In genomic region chr7:138154646-138155045, GRCh38 we compare ENCODE assay signal across 29 cellular contexts.
"Had no signal": no experiment of that assay in that cellular context is flagged by ENCODE, and none has a peak within 500 bp of the region (broad histone marks: within the 10 kb centered on the region; RNA-seq: fewer than 3 reads in every experiment).

No MANE protein-coding gene starts in this region.

- H3K27ac ChIP-seq: body of pancreas, breast epithelium, SJSA1, WERI-Rb-1 had no signal

- H3K4me3 ChIP-seq: body of pancreas, breast epithelium, SJSA1 had no signal

- H3K36me3 Mint-ChIP-seq: activated CD8-positive, alpha-beta memory T cell treated with anti-CD3 and anti-CD28 coated beads, Interleukin-2, amount 10 ng/mL, durations not matched to agents 7 days and 5 days; activated naive CD4-positive, alpha-beta T cell treated with anti-CD3 and anti-CD28 coated beads, Interleukin-2, amount 50 U/mL, for 24 hours; activated naive CD8-positive, alpha-beta T cell treated with anti-CD3 and anti-CD28 coated beads, Interleukin-2, amount 10 ng/mL, durations not matched to agents 7 days and 5 days had no signal

- FAIRE-seq: astrocyte had no signal

- H3K27me3 Mint-ChIP-seq: activated naive CD4-positive, alpha-beta T cell treated with anti-CD3 and anti-CD28 coated beads, Interleukin-2, amount 50 U/mL, for 24 hours; activated naive CD8-positive, alpha-beta T cell treated with anti-CD3 and anti-CD28 coated beads, Interleukin-2, amount 10 ng/mL, durations not matched to agents 7 days and 5 days had no signal

- H3K9me3 Mint-ChIP-seq: activated CD4-positive, alpha-beta memory T cell treated with anti-CD3 and anti-CD28 coated beads, Interleukin-2, amount 10 ng/mL, durations not matched to agents 7 days and 5 days; activated naive CD4-positive, alpha-beta T cell treated with anti-CD3 and anti-CD28 coated beads, Interleukin-2, amount 50 U/mL, for 24 hours; activated naive CD8-positive, alpha-beta T cell treated with anti-CD3 and anti-CD28 coated beads, Interleukin-2, amount 10 ng/mL, durations not matched to agents 7 days and 5 days had no signal

- H3K9me3 ChIP-seq: body of pancreas, breast epithelium, SJSA1 had no signal

- H3K36me3 ChIP-seq: breast epithelium, SJSA1, WERI-Rb-1 had no signal

- H3K4me1 Mint-ChIP-seq: activated CD4-positive, alpha-beta memory T cell treated with anti-CD3 and anti-CD28 coated beads, Interleukin-2, amount 10 ng/mL, durations not matched to agents 7 days and 5 days; activated CD8-positive, alpha-beta memory T cell treated with anti-CD3 and anti-CD28 coated beads, Interleukin-2, amount 10 ng/mL, durations not matched to agents 7 days and 5 days; activated naive CD4-positive, alpha-beta T cell treated with anti-CD3 and anti-CD28 coated beads, Interleukin-2, amount 50 U/mL, for 24 hours; activated naive CD8-positive, alpha-beta T cell treated with anti-CD3 and anti-CD28 coated beads, Interleukin-2, amount 10 ng/mL, durations not matched to agents 7 days and 5 days had no signal

- H3K27ac Mint-ChIP-seq: activated CD4-positive, alpha-beta memory T cell treated with anti-CD3 and anti-CD28 coated beads, Interleukin-2, amount 10 ng/mL, durations not matched to agents 7 days and 5 days; activated CD8-positive, alpha-beta memory T cell treated with anti-CD3 and anti-CD28 coated beads, Interleukin-2, amount 10 ng/mL, durations not matched to agents 7 days and 5 days; activated naive CD4-positive, alpha-beta T cell treated with anti-CD3 and anti-CD28 coated beads, Interleukin-2, amount 50 U/mL, for 24 hours; activated naive CD8-positive, alpha-beta T cell treated with anti-CD3 and anti-CD28 coated beads, Interleukin-2, amount 10 ng/mL, durations not matched to agents 7 days and 5 days had no signal

- H3K4me1 ChIP-seq: body of pancreas, breast epithelium, SJSA1 had no signal

- DNase-seq: activated CD4-positive, alpha-beta memory T cell treated with anti-CD3 and anti-CD28 coated beads, Interleukin-2, amount 10 ng/mL, durations not matched to agents 7 days and 5 days; activated CD4-positive, alpha-beta T cell treated with anti-CD3 and anti-CD28 coated beads for 1 hour; activated CD4-positive, CD25-positive, alpha-beta regulatory T cell; activated CD8-positive, alpha-beta memory T cell treated with anti-CD3 and anti-CD28 coated beads for 24 hours; activated CD8-positive, alpha-beta memory T cell treated with anti-CD3 and anti-CD28 coated beads, Interleukin-2, amount 10 ng/mL, durations not matched to agents 7 days and 5 days; activated CD8-positive, alpha-beta memory T cell treated with anti-CD3 and anti-CD28 coated beads, Interleukin-2, amount 50 U/mL, for 48 hours; activated effector memory CD4-positive, alpha-beta T cell treated with anti-CD3 and anti-CD28 coated beads, Interleukin-2, amount 50 U/mL, for 16 hours; activated naive CD4-positive, alpha-beta T cell; activated naive CD8-positive, alpha-beta T cell treated with anti-CD3 and anti-CD28 coated beads, Interleukin-2, amount 10 ng/mL, durations not matched to agents 7 days and 5 days; activated T-cell treated with anti-CD3 and anti-CD28 coated beads, Interleukin-2, amount 50 U/mL, for 48 hours; body of pancreas; Kasumi-1; KG1; MM.1S; MV-4-11; NCI-H1092; NCI-H1436 treated with DMSO at 0.1 percent for 48 hours; NCI-H1694 treated with DMSO at 0.1 percent for 48 hours; NCI-H2029; NCI-H345; NCI-H524 treated with DMSO at 0.1 percent for 48 hours; SHP77; T1000; WERI-Rb-1 had no signal

- H3K4me3 Mint-ChIP-seq: activated CD4-positive, alpha-beta memory T cell treated with anti-CD3 and anti-CD28 coated beads, Interleukin-2, amount 10 ng/mL, durations not matched to agents 7 days and 5 days; activated CD8-positive, alpha-beta memory T cell treated with anti-CD3 and anti-CD28 coated beads, Interleukin-2, amount 10 ng/mL, durations not matched to agents 7 days and 5 days; activated naive CD4-positive, alpha-beta T cell treated with anti-CD3 and anti-CD28 coated beads, Interleukin-2, amount 50 U/mL, for 24 hours; activated naive CD8-positive, alpha-beta T cell treated with anti-CD3 and anti-CD28 coated beads, Interleukin-2, amount 10 ng/mL, durations not matched to agents 7 days and 5 days had no signal

- ATAC-seq: activated CD8-positive, alpha-beta memory T cell treated with anti-CD3 and anti-CD28 coated beads, Interleukin-2, amount 10 ng/mL, durations not matched to agents 7 days and 5 days; body of pancreas; Panc1 had no signal

- H3K27me3 ChIP-seq: body of pancreas, breast epithelium, SJSA1 had no signal
